Comparison of ENCODE assay signal across 20 cellular contexts in the genomic region with DNA sequence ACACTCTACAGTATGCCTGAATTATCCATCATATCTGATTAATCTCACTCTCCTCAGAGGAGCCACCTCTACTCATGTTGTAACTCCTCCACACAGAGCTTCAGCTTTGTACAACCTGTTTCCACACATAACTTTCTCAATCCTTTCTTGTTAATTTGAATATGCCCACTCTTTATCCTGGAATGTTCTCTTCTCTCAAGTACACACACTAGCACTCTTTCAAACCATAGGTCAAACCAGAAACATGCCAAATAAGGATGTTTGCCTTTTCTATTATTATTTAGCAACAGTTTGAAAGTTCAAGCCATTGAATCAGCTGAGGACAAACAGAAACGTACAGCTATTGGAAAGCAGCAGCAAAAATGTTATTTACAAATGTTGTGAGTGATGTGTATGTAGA.
DNase-seq lines count a peak whose midpoint lies in the region; ATAC-seq and TF ChIP-seq lines count a peak whose summit lies in the region.
"Had no signal": no experiment of that assay in that cellular context is flagged by ENCODE, and none has a peak within 500 bp of the region (broad histone marks: within the 10 kb centered on the region; RNA-seq: fewer than 3 reads in every experiment).

No MANE protein-coding gene starts in this region.

- ATAC-seq in lung (ENCODE audit: insufficient read depth, low FRiP score) (peak; percentile 72), Right ventricle myocardium inferior (no peak)
- ATAC-seq: natural killer cell; stimulated activated naive CD8-positive, alpha-beta T cell treated with anti-CD3 and anti-CD28 coated beads, Interleukin-15, amount 100 ng/mL, for 72 hours had no signal

- no peaks in the 10 kb centered on the region for H3K27me3 ChIP-seq in lung (ENCODE audit: control insufficient read depth, insufficient read depth)
- H3K27me3 ChIP-seq: cardiac muscle cell, SJSA1, uterus had no signal

- H3K4me1 ChIP-seq in lung (ENCODE audit: control insufficient read depth in 2 of 2, insufficient read depth in 2 of 2, low read length in 2 of 2): peaks cover 0 to 1% of the 10 kb centered on the region in 2 donors
- H3K4me1 ChIP-seq: SJSA1, uterus had no signal

- H3K4me3 ChIP-seq in LNCaP clone FGC (ENCODE audit: low read depth, low read length): no peak overlapping the region
- no peak overlapping the region for H3K4me3 ChIP-seq in epithelial cell of proximal tubule (ENCODE audit: low read depth, low read length)
- no peak overlapping the region for H3K4me3 ChIP-seq in lung
- H3K4me3 ChIP-seq: cardiac muscle cell, SJSA1, uterus had no signal

- H3K36me3 ChIP-seq in lung (ENCODE audit: control insufficient read depth in 2 of 2, insufficient read depth in 2 of 2, low read length in 2 of 2): no peaks in the 10 kb centered on the region
- H3K36me3 ChIP-seq: cardiac muscle cell, SJSA1, uterus had no signal

- 50 to 76% methylated on average over 1 of the region's 1 CpG for WGBS in lung, 2 donors

- peak; percentile 32 for DNase-seq in AG20443 (ENCODE audit: low spot score)
- peak; percentile 51 for DNase-seq in LNCaP clone FGC (ENCODE audit: low read depth)
- peak; percentile 44 for DNase-seq in epithelial cell of proximal tubule (ENCODE audit: low read depth)
- DNase-seq in lung (ENCODE audit: low spot score): no peak
- no peak for DNase-seq in Right ventricle myocardium inferior (ENCODE audit: missing footprints)
- DNase-seq in NCI-H524 (lab: John Stamatoyannopoulos, UW): no peak
- no peak for DNase-seq in HT-29 (ENCODE audit: low spot score)
- DNase-seq in SKM-1 (lab: John Stamatoyannopoulos, UW; ENCODE audit: unreplicated experiment): no peak
- DNase-seq: activated CD4-positive, alpha-beta T cell treated with anti-CD3 and anti-CD28 coated beads for 4 hours; activated naive CD4-positive, alpha-beta T cell; COR-L47; effector CD4-positive, alpha-beta T cell; foreskin melanocyte; H7; natural killer cell; NCI-H1694 treated with DMSO at 0.1 percent for 48 hours; stimulated activated naive CD8-positive, alpha-beta T cell treated with anti-CD3 and anti-CD28 coated beads, Interleukin-15, amount 100 ng/mL, for 72 hours; uterus had no signal

- H3K27ac ChIP-seq in lung (ENCODE audit: low read depth in 1 of 2, low read length in 1 of 2): no peak overlapping the region
- H3K27ac ChIP-seq: cardiac muscle cell, SJSA1, uterus had no signal

- TF ChIP-seq CTCF in LNCaP clone FGC (IDR thresholded peaks at IDR 0.05; ENCODE audit: control insufficient read depth, extremely low read depth, insufficient read depth): no peak
- no peak for TF ChIP-seq CTCF in epithelial cell of proximal tubule (conservative IDR thresholded peaks at IDR 0.05; ENCODE audit: low read depth, low read length)
- TF ChIP-seq CTCF in lung (IDR thresholded peaks at IDR 0.05; ENCODE audit: control extremely low read depth, extremely low read depth): no peak

- intact Hi-C loops in Right ventricle myocardium inferior (cut with DNase I): no loop called here

- H3K9me3 ChIP-seq in lung (ENCODE audit: control insufficient read depth in 2 of 2, insufficient read depth in 1 of 2, low read length in 1 of 2): no peaks in the 10 kb centered on the region
- H3K9me3 ChIP-seq: SJSA1, uterus had no signal

Comparison
In these comparisons a context has a peak if more than half of its experiments do, and no peak if none do; other contexts are left out.
1. DNase-seq: peak in AG20443 (single experiment), LNCaP clone FGC (single experiment) and epithelial cell of proximal tubule (single experiment); none in lung (single experiment), Right ventricle myocardium inferior (single experiment), NCI-H524 (0 of 2), HT-29 (single experiment) and SKM-1 (single experiment).